In genomic region chr4:139935911-139936310, GRCh38 we compare ENCODE assay signal across 18 cellular contexts.
DNase-seq lines count a peak whose midpoint lies in the region; TF ChIP-seq lines count a peak whose summit lies in the region.
"Had no signal": no experiment of that assay in that cellular context is flagged by ENCODE, and none has a peak within 500 bp of the region (broad histone marks: within the 10 kb centered on the region; RNA-seq: fewer than 3 reads in every experiment).

No MANE protein-coding gene starts in this region.

- in situ Hi-C loops in GM23248 (cut with MboI), result no loop called here

- H3K9me3 ChIP-seq in SK-N-SH (no peaks in the 10 kb centered on the region), GM23248 (ENCODE audit: low read depth) (no peaks in the 10 kb centered on the region)
- H3K9me3 ChIP-seq: Caco-2 had no signal

- no peaks in the 10 kb centered on the region for H3K36me3 ChIP-seq in SK-N-SH (replicated peaks in 1 of 2; ENCODE audit: control insufficient read depth in 1 of 2, insufficient read depth in 2 of 2, low read length in 1 of 2)
- no peaks in the 10 kb centered on the region for H3K36me3 ChIP-seq in GM23248 (ENCODE audit: low read depth)

- H3K4me2 ChIP-seq in SK-N-SH, result no peak overlapping the region
- no peak overlapping the region for H3K4me2 ChIP-seq in GM23248 (ENCODE audit: unreplicated experiment)

- CTCF ChIA-PET in SK-N-SH (lab: Yijun Ruan, JAX), result interaction anchor here (1.0 to 2.8 kb wide), 5 partner anchors 9 to 203 kb away, joined by 3 to 11 read pairs (median 4); no protein-coding TSS in a partner anchor

- peak overlapping the region; percentile 19 to 52 (median 41) for H3K27ac Mint-ChIP-seq in nephron
- H3K27ac Mint-ChIP-seq: CD4-positive, CD25-positive, alpha-beta regulatory T cell; CD8-positive, alpha-beta T cell had no signal

- no peak for DNase-seq in SK-N-SH
- DNase-seq in dermis blood vessel endothelial cell, result peak; percentile 35
- DNase-seq in glomerular visceral epithelial cell (ENCODE audit: extremely low spot score), result no peak
- no peak for DNase-seq in erythroblast (lab: John Stamatoyannopoulos, UW)
- no peak for DNase-seq in NCI-H187 treated with DMSO at 0.1 percent for 48 hours (lab: John Stamatoyannopoulos, UW)
- no peak for DNase-seq in GM23248
- DNase-seq: C1 segment of cervical spinal cord; Caco-2; CD4-positive, CD25-positive, alpha-beta regulatory T cell; CD8-positive, alpha-beta T cell; DMS 273 treated with DMSO at 0.1 percent for 48 hours; DMS79; EL; GDM1; H7; HCEC 1CT had no signal

- no peak overlapping the region for H3K4me3 Mint-ChIP-seq in nephron
- H3K4me3 Mint-ChIP-seq: CD4-positive, CD25-positive, alpha-beta regulatory T cell; CD8-positive, alpha-beta T cell had no signal

- H3K4me1 ChIP-seq in SK-N-SH (ENCODE audit: control insufficient read depth in 1 of 2, insufficient read depth in 2 of 2, low read depth in 1 of 2, low read length in 1 of 2), result peaks cover 5 to 51% of the 10 kb centered on the region in 2 experiments
- 0 out of 2 replicates have a peak, but pooled peaks cover 4% of the 10 kb centered on the region for H3K4me1 ChIP-seq in GM23248 (ENCODE audit: insufficient read depth)
- H3K4me1 ChIP-seq: Caco-2 had no signal

- H3K27me3 ChIP-seq in SK-N-SH (ENCODE audit: insufficient read depth) (no peaks in the 10 kb centered on the region), GM23248 (replicated peaks; ENCODE audit: insufficient read depth) (no peaks in the 10 kb centered on the region)

- H3K4me1 Mint-ChIP-seq in nephron, result peaks cover 19% of the 10 kb centered on the region
- H3K4me1 Mint-ChIP-seq: CD4-positive, CD25-positive, alpha-beta regulatory T cell had no signal

- H3K9ac ChIP-seq in SK-N-SH (no peak overlapping the region), GM23248 (no peak overlapping the region)

- H3K27ac ChIP-seq in SK-N-SH (ENCODE audit: low read depth in 2 of 2, low read length in 1 of 2), result peak overlapping the region in 1 of 2 experiments; percentile 71; a peak in 2 of 4 replicates
- H3K27ac ChIP-seq in GM23248, result no peak overlapping the region

- TF ChIP-seq CTCF in SK-N-SH (IDR thresholded peaks at IDR 0.05) (no peak), nephron (IDR thresholded peaks at IDR 0.05; ENCODE audit: unreplicated experiment in 3 of 3) (no peak)

- H3F3A ChIP-seq in SK-N-SH (replicated peaks; ENCODE audit: insufficient read depth), result no peaks in the 10 kb centered on the region
- H3F3A ChIP-seq in GM23248 (ENCODE audit: insufficient read depth), result no peaks in the 10 kb centered on the region

- H4K20me1 ChIP-seq in SK-N-SH (ENCODE audit: insufficient read depth), result no peaks in the 10 kb centered on the region
- H4K20me1 ChIP-seq in GM23248 (ENCODE audit: insufficient read depth), result no peaks in the 10 kb centered on the region

- no peak overlapping the region for H2AFZ ChIP-seq in SK-N-SH (ENCODE audit: low read depth)
- H2AFZ ChIP-seq in GM23248, result no peak overlapping the region

- TF ChIP-seq RAD21 in SK-N-SH (IDR thresholded peaks at IDR 0.05; ENCODE audit: low read length), result no peak; the same call in 1 of the 2 replicates

- peaks cover 3% of the 10 kb centered on the region for H3K36me3 Mint-ChIP-seq in nephron (ENCODE audit: low read depth)
- H3K36me3 Mint-ChIP-seq: CD4-positive, CD25-positive, alpha-beta regulatory T cell; CD8-positive, alpha-beta T cell had no signal

- H3K4me3 ChIP-seq in SK-N-SH (ENCODE audit: low read depth in 2 of 2, low read length in 1 of 2) (no peak overlapping the region), GM23248 (no peak overlapping the region)
- H3K4me3 ChIP-seq: GM12878 had no signal

- H3K79me2 ChIP-seq in SK-N-SH (ENCODE audit: insufficient read depth) (no peaks in the 10 kb centered on the region), GM23248 (ENCODE audit: insufficient read depth) (no peaks in the 10 kb centered on the region)

- no peak for TF ChIP-seq POLR2A in erythroblast (IDR thresholded peaks at IDR 0.05; ENCODE audit: low read length)

- WGBS in SK-N-SH (ENCODE audit: low lambda C conversion rate), result 47% methylated on average over 4 of the region's 4 CpGs
- 85 to 87% methylated on average over 4 of the region's 4 CpGs for WGBS in GM23248 (ENCODE audit: low coverage in 1 of 2, low lambda C conversion rate in 2 of 2, missing lambda C conversion rate in 2 of 2), 2 experiments

- no peaks in the 10 kb centered on the region for H3K27me3 Mint-ChIP-seq in nephron (ENCODE audit: low read depth)
- H3K27me3 Mint-ChIP-seq: CD4-positive, CD25-positive, alpha-beta regulatory T cell had no signal

- no peaks in the 10 kb centered on the region for H3K9me3 Mint-ChIP-seq in nephron
- H3K9me3 Mint-ChIP-seq: CD4-positive, CD25-positive, alpha-beta regulatory T cell; CD8-positive, alpha-beta T cell had no signal

- H3K9me2 ChIP-seq in SK-N-SH (no peaks in the 10 kb centered on the region), GM23248 (ENCODE audit: insufficient read depth) (no peaks in the 10 kb centered on the region)

- POLR2A ChIA-PET in SK-N-SH (lab: Yijun Ruan, JAX), result interaction anchor here (0.5 to 1.2 kb wide), 3 partner anchors 41 to 113 kb away, joined by 3 to 4 read pairs (median 3); no protein-coding TSS in a partner anchor

- TF ChIP-seq EP300 in SK-N-SH (IDR thresholded peaks at IDR 0.05; ENCODE audit: borderline replicate concordance in 1 of 2, low read depth in 1 of 2, low read length in 1 of 2), result peak in 1 of 2 experiments; percentile 84; a peak in 2 of 4 replicates

TF ChIP-seq in SK-N-SH, 30 proteins besides CTCF, POLR2A, EP300 and RAD21:
- TF ChIP-seq FOXJ3 (CRISPR knock-in tag; IDR thresholded peaks at IDR 0.05) (peak; percentile 35; the same call in 1 of the 2 replicates), GATA2 (CRISPR knock-in tag; IDR thresholded peaks at IDR 0.05) (peak; percentile 75), MXI1 (IDR thresholded peaks at IDR 0.05; ENCODE audit: low read depth, low read length) (no peak; the same call in 1 of the 2 replicates), CHD2 (IDR thresholded peaks at IDR 0.05; ENCODE audit: low read length, partially characterized antibody) (peak; percentile 47)
TF ChIP-seq in SK-N-SH: peak in this region for 3.
